ENCODE assay signal across 8 cellular contexts in genomic region chr1:196372896-196373536, GRCh38.
DNase-seq lines count a peak whose midpoint lies in the region; ATAC-seq and TF ChIP-seq lines count a peak whose summit lies in the region.

No MANE protein-coding gene starts in this region.

- TF ChIP-seq CTCF in AG04449 (IDR thresholded peaks at IDR 0.05; ENCODE audit: insufficient read depth, low read length, missing control alignments) = peak; percentile 17
- peak; percentile 7; the same call in 1 of the 2 replicates for TF ChIP-seq CTCF in GM12874 (IDR thresholded peaks at IDR 0.05; ENCODE audit: insufficient read depth, low read depth, low read length)
- TF ChIP-seq CTCF in endothelial cell (IDR thresholded peaks at IDR 0.05; ENCODE audit: unreplicated experiment) = peak; percentile 89
- TF ChIP-seq CTCF in spleen (IDR thresholded peaks at IDR 0.05 in 8 of 11, conservative IDR thresholded peaks at IDR 0.05 in 3 of 11) = peak in 7 of 11 experiments; percentile 32 to 71 (median 58)

- intact Hi-C loops in spleen (cut with DNase I; ENCODE audit: low total_unique reads) = no loop called here

- CTCF ChIA-PET in AG04449 (lab: Yijun Ruan, JAX) = interaction anchor here (0.6 to 1.2 kb wide), 6 partner anchors 10 to 277 kb away, joined by 3 read pairs; no protein-coding TSS in a partner anchor
- CTCF ChIA-PET in activated CD4-positive, alpha-beta T cell treated with anti-CD3 and anti-CD28 coated beads, Interleukin-2, amount 10 ng/mL, durations not matched to agents 7 days and 5 days (lab: Charles Lee) = no interaction called here

- no peaks in the 10 kb centered on the region for H3K36me3 Mint-ChIP-seq in endothelial cell (ENCODE audit: low read depth, unreplicated experiment)
- no peaks in the 10 kb centered on the region for H3K36me3 Mint-ChIP-seq in activated CD4-positive, alpha-beta T cell treated with anti-CD3 and anti-CD28 coated beads, Interleukin-2, amount 10 ng/mL, durations not matched to agents 7 days and 5 days (ENCODE audit: low read depth)

- H3K27ac Mint-ChIP-seq in endothelial cell (ENCODE audit: unreplicated experiment) = no peak overlapping the region
- H3K27ac Mint-ChIP-seq in activated CD4-positive, alpha-beta T cell treated with anti-CD3 and anti-CD28 coated beads, Interleukin-2, amount 10 ng/mL, durations not matched to agents 7 days and 5 days = no peak overlapping the region

- no peaks in the 10 kb centered on the region for H3K9me3 Mint-ChIP-seq in endothelial cell (ENCODE audit: unreplicated experiment)
- no peaks in the 10 kb centered on the region for H3K9me3 Mint-ChIP-seq in activated CD4-positive, alpha-beta T cell treated with anti-CD3 and anti-CD28 coated beads, Interleukin-2, amount 10 ng/mL, durations not matched to agents 7 days and 5 days

- WGBS in spleen, 5 donors = 40 to 63% (median 52%) methylated on average over 2 of the region's 2 CpGs

- H3K36me3 ChIP-seq in spleen = no peaks in the 10 kb centered on the region

- no peaks in the 10 kb centered on the region for H3K9me3 ChIP-seq in spleen

- no peak overlapping the region for H3K4me3 Mint-ChIP-seq in endothelial cell (ENCODE audit: unreplicated experiment)
- no peak overlapping the region for H3K4me3 Mint-ChIP-seq in activated CD4-positive, alpha-beta T cell treated with anti-CD3 and anti-CD28 coated beads, Interleukin-2, amount 10 ng/mL, durations not matched to agents 7 days and 5 days

- POLR2A ChIA-PET in AG04449 (lab: Yijun Ruan, JAX) = no interaction called here
- POLR2A ChIA-PET in activated CD4-positive, alpha-beta T cell treated with anti-CD3 and anti-CD28 coated beads, Interleukin-2, amount 10 ng/mL, durations not matched to agents 7 days and 5 days (lab: Charles Lee) = no interaction called here

- ATAC-seq in HG02884 (IDR thresholded peaks at IDR 0.05; ENCODE audit: unreplicated experiment) = peak; percentile 74
- ATAC-seq in GM19324 (IDR thresholded peaks at IDR 0.05; ENCODE audit: low FRiP score, unreplicated experiment) = no peak

- no peaks in the 10 kb centered on the region for H3K27me3 ChIP-seq in spleen (replicated peaks in 1 of 7)

- no peak for DNase-seq in AG04449 (ENCODE audit: low read depth, low spot score)
- DNase-seq in NCI-H460 (ENCODE audit: extremely low read depth, low read depth) = peak; percentile 46
- DNase-seq in endothelial cell (ENCODE audit: low spot score) = no peak
- no peak for DNase-seq in spleen
- no peak for DNase-seq in activated CD4-positive, alpha-beta T cell treated with anti-CD3 and anti-CD28 coated beads, Interleukin-2, amount 10 ng/mL, durations not matched to agents 7 days and 5 days

- H3K4me1 ChIP-seq in spleen = no peaks in the 10 kb centered on the region

- no peaks in the 10 kb centered on the region for H3K4me1 Mint-ChIP-seq in endothelial cell (ENCODE audit: unreplicated experiment)
- H3K4me1 Mint-ChIP-seq in activated CD4-positive, alpha-beta T cell treated with anti-CD3 and anti-CD28 coated beads, Interleukin-2, amount 10 ng/mL, durations not matched to agents 7 days and 5 days = no peaks in the 10 kb centered on the region

- no peaks in the 10 kb centered on the region for H3K27me3 Mint-ChIP-seq in endothelial cell (ENCODE audit: unreplicated experiment)
- no peaks in the 10 kb centered on the region for H3K27me3 Mint-ChIP-seq in activated CD4-positive, alpha-beta T cell treated with anti-CD3 and anti-CD28 coated beads, Interleukin-2, amount 10 ng/mL, durations not matched to agents 7 days and 5 days

- H3K27ac ChIP-seq in spleen = no peak overlapping the region

- no peak for TF ChIP-seq POLR2A in spleen (IDR thresholded peaks at IDR 0.05)

- H3K4me3 ChIP-seq in AG04449 (ENCODE audit: low read depth, low read length) = no peak overlapping the region
- no peak overlapping the region for H3K4me3 ChIP-seq in spleen

Comparison
In these comparisons a context has a peak if more than half of its experiments do, and no peak if none do; other contexts are left out.
1. CTCF ChIP-seq: peak in every context shown above with its lines; median percentile 89 in endothelial cell; 58 in spleen; 17 in AG04449; 7 in GM12874.